31 cellular contexts compared by ENCODE assay signal in the genomic region with DNA sequence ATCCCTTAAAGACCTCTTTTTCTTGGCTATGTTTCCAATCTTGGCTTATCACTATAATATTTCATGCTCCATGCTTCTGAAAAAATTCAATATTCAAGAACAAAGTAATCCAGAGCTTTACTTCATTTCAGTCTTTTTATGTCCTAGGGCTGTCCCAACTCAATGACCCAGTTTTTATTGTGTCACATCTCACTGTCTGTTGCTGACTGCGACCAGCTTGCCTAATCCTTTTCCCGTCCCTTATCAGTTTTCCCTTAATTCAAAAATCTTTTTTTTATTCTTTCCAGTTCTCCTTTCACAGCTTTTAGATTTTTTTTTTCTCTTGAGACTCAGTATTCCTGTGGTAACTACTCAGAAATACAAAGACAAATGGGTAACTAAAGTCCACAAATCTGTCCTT. TPM values are rescaled to one million over a fixed set of nuclear protein-coding genes. Genes with fewer than 3 reads are reported as not detected.
"Had no signal": no experiment of that assay in that cellular context is flagged by ENCODE, and none has a peak within 500 bp of the region (broad histone marks: within the 10 kb centered on the region; RNA-seq: fewer than 3 reads in every experiment).

No MANE protein-coding gene starts in this region.

- H3K27ac Mint-ChIP-seq: activated CD4-positive, alpha-beta memory T cell treated with anti-CD3 and anti-CD28 coated beads for 36 hours; activated CD4-positive, alpha-beta T cell treated with anti-CD3 and anti-CD28 coated beads, Interleukin-2, amount 10 ng/mL, durations not matched to agents 24 days and 14 days; activated naive CD4-positive, alpha-beta T cell treated with anti-CD3 and anti-CD28 coated beads, Interleukin-2, amount 10 ng/mL, durations not matched to agents 7 days and 5 days; activated naive CD8-positive, alpha-beta T cell treated with anti-CD3 and anti-CD28 coated beads, Interleukin-2, amount 10 ng/mL, durations not matched to agents 7 days and 5 days; activated T-cell treated with anti-CD3 and anti-CD28 coated beads, Interleukin-2, amount 50 U/mL, for 24 hours; endodermal cell; immature natural killer cell; naive thymus-derived CD4-positive, alpha-beta T cell; T-helper 1 cell treated with Interleukin-12 subunit alpha and Interleukin-12 subunit beta and Interleukin-4 antibody, amounts not matched to agents 30 μg/mL and 1 μg/mL, for 36 hours; type B pancreatic cell had no signal

- H3K27me3 ChIP-seq: uterus had no signal

- H3K4me1 ChIP-seq: parathyroid adenoma, psoas muscle, uterus had no signal

- H3K36me3 ChIP-seq: thoracic aorta, uterus had no signal

- H2AFZ ChIP-seq: parathyroid adenoma had no signal

- ATAC-seq: esophagus mucosa; naive thymus-derived CD4-positive, alpha-beta T cell; psoas muscle; stimulated activated naive CD8-positive, alpha-beta T cell treated with anti-CD3 and anti-CD28 coated beads, Interleukin-15, Interleukin-2, amounts not matched to agents 100 U/mL and 50 U/mL, for 24 hours had no signal

- H3K9ac ChIP-seq: parathyroid adenoma had no signal

- H3K9me3 Mint-ChIP-seq: activated CD4-positive, alpha-beta memory T cell treated with anti-CD3 and anti-CD28 coated beads for 36 hours; activated CD4-positive, alpha-beta T cell treated with anti-CD3 and anti-CD28 coated beads, Interleukin-2, amount 10 ng/mL, durations not matched to agents 24 days and 14 days; activated naive CD4-positive, alpha-beta T cell treated with anti-CD3 and anti-CD28 coated beads, Interleukin-2, amount 10 ng/mL, durations not matched to agents 7 days and 5 days; activated naive CD8-positive, alpha-beta T cell treated with anti-CD3 and anti-CD28 coated beads, Interleukin-2, amount 10 ng/mL, durations not matched to agents 7 days and 5 days; activated T-cell treated with anti-CD3 and anti-CD28 coated beads, Interleukin-2, amount 50 U/mL, for 24 hours; endodermal cell; immature natural killer cell; naive thymus-derived CD4-positive, alpha-beta T cell; neural crest cell; T-helper 1 cell treated with Interleukin-12 subunit alpha and Interleukin-12 subunit beta and Interleukin-4 antibody, amounts not matched to agents 30 μg/mL and 1 μg/mL, for 36 hours; type B pancreatic cell had no signal

- H3K9me3 ChIP-seq: psoas muscle, thoracic aorta, uterus had no signal

- DNase-seq: activated CD4-positive, alpha-beta memory T cell treated with anti-CD3 and anti-CD28 coated beads for 36 hours; activated CD4-positive, alpha-beta T cell treated with anti-CD3 and anti-CD28 coated beads, Interleukin-2, amount 10 ng/mL, durations not matched to agents 24 days and 14 days; activated CD4-positive, CD25-positive, alpha-beta regulatory T cell treated with anti-CD3 and anti-CD28 coated beads, Interleukin-2, amount 50 U/mL, for 72 hours; activated CD8-positive, alpha-beta memory T cell treated with anti-CD3 and anti-CD28 coated beads, Interleukin-2, amount 50 U/mL, for 4 hours; activated gamma-delta T cell; activated naive CD4-positive, alpha-beta T cell treated with anti-CD3 and anti-CD28 coated beads, Interleukin-2, amount 10 ng/mL, durations not matched to agents 7 days and 5 days; activated naive CD8-positive, alpha-beta T cell treated with anti-CD3 and anti-CD28 coated beads, Interleukin-2, amount 10 ng/mL, durations not matched to agents 7 days and 5 days; activated T-cell treated with anti-CD3 and anti-CD28 coated beads, Interleukin-2, amount 50 U/mL, for 24 hours; amygdala; caudate nucleus; endodermal cell; foreskin fibroblast; head of caudate nucleus; hypothalamus; immature natural killer cell; kidney glomerular epithelial cell; midbrain; naive thymus-derived CD4-positive, alpha-beta T cell; nucleus accumbens; psoas muscle; stimulated activated CD4-positive, alpha-beta T cell treated with anti-CD3 and anti-CD28 coated beads, Interleukin-12 subunit alpha, Interleukin-12 subunit beta, amount 100 ng/mL, for 4 hours; stimulated activated CD4-positive, alpha-beta T cell treated with anti-CD3 and anti-CD28 coated beads, Interleukin-4, amount 100 ng/mL, for 1 hour; stimulated activated naive CD8-positive, alpha-beta T cell treated with anti-CD3 and anti-CD28 coated beads, Interleukin-15, Interleukin-2, amounts not matched to agents 100 U/mL and 50 U/mL, for 24 hours; T-helper 9 cell; uterus had no signal

- H3K4me1 Mint-ChIP-seq: activated CD4-positive, alpha-beta T cell treated with anti-CD3 and anti-CD28 coated beads, Interleukin-2, amount 10 ng/mL, durations not matched to agents 24 days and 14 days; activated naive CD4-positive, alpha-beta T cell treated with anti-CD3 and anti-CD28 coated beads, Interleukin-2, amount 10 ng/mL, durations not matched to agents 7 days and 5 days; activated naive CD8-positive, alpha-beta T cell treated with anti-CD3 and anti-CD28 coated beads, Interleukin-2, amount 10 ng/mL, durations not matched to agents 7 days and 5 days; immature natural killer cell; naive thymus-derived CD4-positive, alpha-beta T cell had no signal

- H3K4me3 Mint-ChIP-seq: activated CD4-positive, alpha-beta memory T cell treated with anti-CD3 and anti-CD28 coated beads for 36 hours; activated CD4-positive, alpha-beta T cell treated with anti-CD3 and anti-CD28 coated beads, Interleukin-2, amount 10 ng/mL, durations not matched to agents 24 days and 14 days; activated naive CD4-positive, alpha-beta T cell treated with anti-CD3 and anti-CD28 coated beads, Interleukin-2, amount 10 ng/mL, durations not matched to agents 7 days and 5 days; activated naive CD8-positive, alpha-beta T cell treated with anti-CD3 and anti-CD28 coated beads, Interleukin-2, amount 10 ng/mL, durations not matched to agents 7 days and 5 days; activated T-cell treated with anti-CD3 and anti-CD28 coated beads, Interleukin-2, amount 50 U/mL, for 24 hours; endodermal cell; immature natural killer cell; naive thymus-derived CD4-positive, alpha-beta T cell; neural crest cell; T-helper 1 cell treated with Interleukin-12 subunit alpha and Interleukin-12 subunit beta and Interleukin-4 antibody, amounts not matched to agents 30 μg/mL and 1 μg/mL, for 36 hours; type B pancreatic cell had no signal

- H3K27ac ChIP-seq: parathyroid adenoma, psoas muscle, thoracic aorta, uterus had no signal

- H3K27me3 Mint-ChIP-seq: activated T-cell treated with anti-CD3 and anti-CD28 coated beads, Interleukin-2, amount 50 U/mL, for 24 hours; type B pancreatic cell had no signal

- H3K36me3 Mint-ChIP-seq: activated CD4-positive, alpha-beta memory T cell treated with anti-CD3 and anti-CD28 coated beads for 36 hours; activated naive CD4-positive, alpha-beta T cell treated with anti-CD3 and anti-CD28 coated beads, Interleukin-2, amount 10 ng/mL, durations not matched to agents 7 days and 5 days; activated naive CD8-positive, alpha-beta T cell treated with anti-CD3 and anti-CD28 coated beads, Interleukin-2, amount 10 ng/mL, durations not matched to agents 7 days and 5 days; immature natural killer cell; naive thymus-derived CD4-positive, alpha-beta T cell; type B pancreatic cell had no signal

- H3K4me3 ChIP-seq: psoas muscle, thoracic aorta, uterus had no signal

RNA-seq across cellular contexts. Expression of a gene that starts 10.2 kb away (rescaled TPM):
- total RNA-seq: activated naive CD8-positive, alpha-beta T cell treated with anti-CD3 and anti-CD28 coated beads, Interleukin-2, amount 10 ng/mL, durations not matched to agents 7 days and 5 days had no signal
